Comparison of ENCODE assay signal across 19 cellular contexts in the genomic region with DNA sequence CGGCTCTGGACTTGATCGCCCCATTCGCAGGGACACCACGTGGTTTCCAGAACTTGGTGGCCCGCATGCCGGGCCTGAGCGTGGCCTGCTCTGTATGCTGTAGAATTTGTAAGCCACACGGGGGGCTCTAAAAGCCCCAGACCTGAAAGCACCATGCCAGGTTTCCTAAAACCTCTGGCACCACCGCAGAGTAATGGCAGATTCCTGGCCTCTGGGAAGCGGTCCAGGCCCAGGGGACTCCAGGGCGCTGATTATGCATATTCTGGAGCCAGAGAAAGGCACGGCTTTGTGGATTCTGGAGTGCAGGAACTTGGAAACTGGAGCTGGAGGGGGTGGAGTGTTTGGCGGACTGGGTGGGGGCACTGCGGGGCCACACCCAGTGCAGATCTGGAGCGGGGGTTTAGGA. TPM values are rescaled to one million over a fixed set of nuclear protein-coding genes. Genes with fewer than 3 reads are reported as not detected.
DNase-seq lines count a peak whose midpoint lies in the region; ATAC-seq and TF ChIP-seq lines count a peak whose summit lies in the region.
"Had no signal": no experiment of that assay in that cellular context is flagged by ENCODE, and none has a peak within 500 bp of the region (broad histone marks: within the 10 kb centered on the region; RNA-seq: fewer than 3 reads in every experiment).

No MANE protein-coding gene starts in this region.

- no peaks in the 10 kb centered on the region for H3K9me3 Mint-ChIP-seq in stimulated activated memory B cell treated with anti-CD40 and anti-IgM and Interleukin-4, amounts not matched to agents 10 μg/mL and 1 μg/mL and 100 μg/mL, for 72 hours
- no peaks in the 10 kb centered on the region for H3K9me3 Mint-ChIP-seq in endothelial cell (ENCODE audit: unreplicated experiment)
- H3K9me3 Mint-ChIP-seq: nephron; T-helper 2 cell treated with Interferon-gamma antibody and Interleukin-4, amounts not matched to agents 5 μg/mL and 100 μg/mL, for 36 hours had no signal

- H3K4me3 Mint-ChIP-seq in stimulated activated memory B cell treated with anti-CD40 and anti-IgM and Interleukin-4, amounts not matched to agents 10 μg/mL and 1 μg/mL and 100 μg/mL, for 72 hours, result no peak overlapping the region
- no peak overlapping the region for H3K4me3 Mint-ChIP-seq in endothelial cell (ENCODE audit: unreplicated experiment)
- H3K4me3 Mint-ChIP-seq: T-helper 2 cell treated with Interferon-gamma antibody and Interleukin-4, amounts not matched to agents 5 μg/mL and 100 μg/mL, for 36 hours had no signal

- H3K36me3 ChIP-seq in BLaER1 (peaks cover 71% of the 10 kb centered on the region), Panc1 (ENCODE audit: control insufficient read depth, insufficient read depth, low read length) (peaks cover 2% of the 10 kb centered on the region), right atrium auricular region (peaks cover 57% of the 10 kb centered on the region), spleen (peaks cover 3 to 76% (median 45%) of the 10 kb centered on the region in 6 donors)

- peaks cover 56% of the 10 kb centered on the region for H3K4me1 Mint-ChIP-seq in stimulated activated memory B cell treated with anti-CD40 and anti-IgM and Interleukin-4, amounts not matched to agents 10 μg/mL and 1 μg/mL and 100 μg/mL, for 72 hours
- peaks cover 32% of the 10 kb centered on the region for H3K4me1 Mint-ChIP-seq in endothelial cell (ENCODE audit: unreplicated experiment)

- H3K27ac ChIP-seq in BLaER1 (no peak overlapping the region; the same call in 1 of the 2 replicates), Panc1 (ENCODE audit: low read length) (no peak overlapping the region), right atrium auricular region (peak overlapping the region; percentile 42 to 45), spleen (peak overlapping the region in 4 of 8 donors; percentile 97 to 98 (median 98))

- no peak for ATAC-seq in Panc1
- ATAC-seq in stimulated activated memory B cell treated with anti-CD40 and anti-IgM and Interleukin-4, amounts not matched to agents 10 μg/mL and 1 μg/mL and 100 μg/mL, for 72 hours, result no peak
- no peak for ATAC-seq in GM19023 (IDR thresholded peaks at IDR 0.05; ENCODE audit: unreplicated experiment)
- no peak for ATAC-seq in HG03135 (IDR thresholded peaks at IDR 0.05; ENCODE audit: unreplicated experiment)

- intact Hi-C loops in Panc1 (cut with micrococcal nuclease; ENCODE audit: unreplicated experiment) (no loop called here), spleen (cut with DNase I; ENCODE audit: low total_unique reads) (loop anchor here (10.0 kb wide), 1 partner anchor 94 kb away; the partner anchor contains the start of gene PPP1R15A)

- 91 to 100% (median 92%) methylated on average over 11 to 15 of the region's 15 CpGs for WGBS in spleen, 5 donors

- no peak overlapping the region for H3K4me2 ChIP-seq in BLaER1

- no peaks in the 10 kb centered on the region for H3K27me3 ChIP-seq in BLaER1
- H3K27me3 ChIP-seq in Panc1 (ENCODE audit: control insufficient read depth, insufficient read depth, low read length), result no peaks in the 10 kb centered on the region
- no peaks in the 10 kb centered on the region for H3K27me3 ChIP-seq in right atrium auricular region
- no peaks in the 10 kb centered on the region for H3K27me3 ChIP-seq in spleen (replicated peaks in 1 of 7)
- H3K27me3 ChIP-seq: MG63 had no signal

- in situ Hi-C loops in Panc1 (cut with HindIII; ENCODE audit: low pct_unique_long_range_greater_than_20kb, low sequenced_read_pairs), result no loop called here

- peak overlapping the region; percentile 43; the same call in 1 of the 2 replicates for H3K9ac ChIP-seq in BLaER1

- H3K9me3 ChIP-seq in BLaER1 (no peaks in the 10 kb centered on the region), Panc1 (ENCODE audit: control insufficient read depth, insufficient read depth, low read depth, low read length) (no peaks in the 10 kb centered on the region), right atrium auricular region (no peaks in the 10 kb centered on the region), spleen (no peaks in the 10 kb centered on the region)
- H3K9me3 ChIP-seq: MG63 had no signal

- peaks cover 54% of the 10 kb centered on the region for H3K4me1 ChIP-seq in BLaER1
- peaks cover 22% of the 10 kb centered on the region for H3K4me1 ChIP-seq in Panc1 (ENCODE audit: control insufficient read depth, insufficient read depth, low read length)
- H3K4me1 ChIP-seq in right atrium auricular region, result peaks cover 0 to 49% of the 10 kb centered on the region in 2 donors
- peaks cover 24 to 67% (median 52%) of the 10 kb centered on the region in 6 donors for H3K4me1 ChIP-seq in spleen

- POLR2A ChIA-PET in Panc1 (lab: Charles Lee), result no interaction called here

- no peak for TF ChIP-seq POLR2A in spleen (IDR thresholded peaks at IDR 0.05)

- CTCF ChIA-PET in Panc1 (lab: Charles Lee), result no interaction called here

- H3K27ac Mint-ChIP-seq in stimulated activated memory B cell treated with anti-CD40 and anti-IgM and Interleukin-4, amounts not matched to agents 10 μg/mL and 1 μg/mL and 100 μg/mL, for 72 hours, result peak overlapping the region; percentile 100
- H3K27ac Mint-ChIP-seq in endothelial cell (ENCODE audit: unreplicated experiment), result no peak overlapping the region

- BruUV-seq in Panc1 (replicated peaks; lab: Mats Ljungman, UMichigan), result TSS peak; percentile 51

- TF ChIP-seq CTCF in Panc1 (IDR thresholded peaks at IDR 0.05), result no peak
- TF ChIP-seq CTCF in right atrium auricular region (IDR thresholded peaks at IDR 0.05), result no peak
- TF ChIP-seq CTCF in spleen (IDR thresholded peaks at IDR 0.05 in 8 of 11, conservative IDR thresholded peaks at IDR 0.05 in 3 of 11), result no peak
- TF ChIP-seq CTCF in endothelial cell (IDR thresholded peaks at IDR 0.05; ENCODE audit: unreplicated experiment), result no peak

- H3K4me3 ChIP-seq in BLaER1 (no peak overlapping the region), Panc1 (ENCODE audit: low read depth in 2 of 2, low read length in 2 of 2) (no peak overlapping the region), right atrium auricular region (no peak overlapping the region), spleen (peak overlapping the region in 1 of 8 donors; percentile 99)
- H3K4me3 ChIP-seq: MG63 had no signal

- no peak for DNase-seq in Panc1 (ENCODE audit: low read depth, low spot score)
- no peak for DNase-seq in right atrium auricular region (ENCODE audit: low spot score)
- no peak for DNase-seq in spleen
- no peak for DNase-seq in endothelial cell (ENCODE audit: low spot score)
- DNase-seq: activated gamma-delta T cell treated with Interleukin-2 at 50 U/mL for 16 hours; MG63; NCI-H187 treated with DMSO at 0.1 percent for 48 hours; NCI-H446; SHP77 treated with DMSO at 0.1 percent for 48 hours; stimulated activated naive CD4-positive, alpha-beta T cell had no signal

- peaks cover 50% of the 10 kb centered on the region for H3K36me3 Mint-ChIP-seq in stimulated activated memory B cell treated with anti-CD40 and anti-IgM and Interleukin-4, amounts not matched to agents 10 μg/mL and 1 μg/mL and 100 μg/mL, for 72 hours
- peaks cover 23% of the 10 kb centered on the region for H3K36me3 Mint-ChIP-seq in endothelial cell (ENCODE audit: low read depth, unreplicated experiment)

- H4K20me1 ChIP-seq in BLaER1, result peaks cover 34% of the 10 kb centered on the region

- H3K27me3 Mint-ChIP-seq in stimulated activated memory B cell treated with anti-CD40 and anti-IgM and Interleukin-4, amounts not matched to agents 10 μg/mL and 1 μg/mL and 100 μg/mL, for 72 hours, result no peaks in the 10 kb centered on the region
- H3K27me3 Mint-ChIP-seq in endothelial cell (ENCODE audit: unreplicated experiment), result peaks cover 21% of the 10 kb centered on the region

RNA-seq across cellular contexts. Expression of gene FTL, which starts 3.7 kb away (rescaled TPM):
- total RNA-seq in Panc1 (2021; ENCODE audit: unreplicated experiment) (1,332 TPM), right atrium auricular region (1,000 to 10,000 TPM; 1,493 to 3,053 TPM), spleen (over 10,000 TPM in 2 of 7 donors, 1,000 to 10,000 TPM in 5; 4,960 to 10,995 (median 6,703) TPM), endothelial cell (ENCODE audit: unreplicated experiment) (1,109 TPM)
- polyA plus RNA-seq in Panc1 (2012; ENCODE audit: insufficient read length), result 1,550 TPM
- polyA plus RNA-seq in spleen, result over 10,000 TPM in 1 of 3 donors, 1,000 to 10,000 TPM in 2; 5,646 to 14,078 (median 8,665) TPM

RNA-seq across cellular contexts. Expression of gene BAX, which starts 14.1 kb away (rescaled TPM):
- 100 TPM for total RNA-seq in Panc1 (2021; ENCODE audit: unreplicated experiment)
- 133 TPM for polyA plus RNA-seq in Panc1 (2012; ENCODE audit: insufficient read length)
- total RNA-seq in right atrium auricular region, result 10 to 100 TPM; 10.7 to 21.2 TPM
- total RNA-seq in spleen, result 100 to 1,000 TPM in 6 of 7 donors, 10 to 100 TPM in 1; 65.9 to 158 (median 113) TPM
- polyA plus RNA-seq in spleen, result 100 to 1,000 TPM; 131 to 219 (median 177) TPM
- 286 TPM for total RNA-seq in endothelial cell (ENCODE audit: unreplicated experiment)

RNA-seq across cellular contexts. Expression of gene GYS1, which starts 24.3 kb away (rescaled TPM):
- total RNA-seq in Panc1 (2021; ENCODE audit: unreplicated experiment) (20.2 TPM), right atrium auricular region (10 to 100 TPM; 72.1 to 88.1 TPM), spleen (10 to 100 TPM; 23.3 to 47.1 (median 32.1) TPM), endothelial cell (ENCODE audit: unreplicated experiment) (45.7 TPM)
- polyA plus RNA-seq in Panc1 (2012; ENCODE audit: insufficient read length), result 31.7 TPM
- 10 to 100 TPM; 11.9 to 20.0 (median 15.1) TPM for polyA plus RNA-seq in spleen

RNA-seq across cellular contexts. Expression of gene RUVBL2, which starts 24.9 kb away (rescaled TPM):
- 170 TPM for total RNA-seq in Panc1 (2021; ENCODE audit: unreplicated experiment)
- 236 TPM for polyA plus RNA-seq in Panc1 (2012; ENCODE audit: insufficient read length)
- total RNA-seq in right atrium auricular region, result 10 to 100 TPM; 49.1 to 87.7 TPM
- 10 to 100 TPM; 32.0 to 46.9 (median 38.4) TPM for total RNA-seq in spleen
- 10 to 100 TPM; 46.7 to 58.4 (median 53.5) TPM for polyA plus RNA-seq in spleen
- total RNA-seq in endothelial cell (ENCODE audit: unreplicated experiment), result 80.6 TPM

RNA-seq across cellular contexts. Expression of gene DHDH, which starts 35.3 kb away (rescaled TPM):
- total RNA-seq in Panc1 (2021; ENCODE audit: unreplicated experiment) (0.85 TPM), right atrium auricular region (not detected), spleen (1 to 10 TPM in 4 of 7 donors, under 1 TPM in 2, not detected in 1; 0.51 to 4.5 (median 2.5) TPM), endothelial cell (ENCODE audit: unreplicated experiment) (1.0 TPM)
- 0.58 TPM for polyA plus RNA-seq in Panc1 (2012; ENCODE audit: insufficient read length)
- polyA plus RNA-seq in spleen, result 1 to 10 TPM; 1.2 to 2.6 (median 1.2) TPM
- total RNA-seq: cerebellum, frontal cortex, pulmonary artery endothelial cell had no signal

Comparison
In these comparisons a context has a peak if more than half of its experiments do, and no peak if none do; other contexts are left out.
1. H3K27ac ChIP-seq: peak in right atrium auricular region (2 of 2); none in BLaER1 (single experiment) and Panc1 (single experiment).